22 cellular contexts compared by ENCODE assay signal in genomic region chr3:99915911-99916310, GRCh38.
DNase-seq lines count a peak whose midpoint lies in the region; ATAC-seq, FAIRE-seq and TF ChIP-seq lines count a peak whose summit lies in the region.
"Had no signal": no experiment of that assay in that cellular context is flagged by ENCODE, and none has a peak within 500 bp of the region (broad histone marks: within the 10 kb centered on the region; RNA-seq: fewer than 3 reads in every experiment).

No MANE protein-coding gene starts in this region.

- TF ChIP-seq EP300 in A549 (IDR thresholded peaks at IDR 0.05): no peak

- H3K36me3 ChIP-seq in bronchial epithelial cell (ENCODE audit: control insufficient read depth, insufficient read depth, low read length): no peaks in the 10 kb centered on the region
- no peaks in the 10 kb centered on the region for H3K36me3 ChIP-seq in brain microvascular endothelial cell (replicated peaks)
- H3K36me3 ChIP-seq: BE2C had no signal

- 88% methylated on average over 1 of the region's 1 CpG for WGBS in A549 (ENCODE audit: missing lambda C conversion rate)

- in situ Hi-C loops in brain microvascular endothelial cell (cut with HindIII; ENCODE audit: low pct_ligation_motif_present, low sequenced_read_pairs): no loop called here

- H3K4me3 ChIP-seq in A549 (no peak overlapping the region), bronchial epithelial cell (ENCODE audit: low read depth, low read length) (no peak overlapping the region), brain microvascular endothelial cell (ENCODE audit: low read depth, low read length) (no peak overlapping the region)
- H3K4me3 ChIP-seq: GM23248 had no signal

- DNase-seq in A549 (ENCODE audit: low read depth in 1 of 2, low spot score in 1 of 2) (no peak), NCI-H82 treated with DMSO at 0.1 percent for 48 hours (lab: John Stamatoyannopoulos, UW; ENCODE audit: unreplicated experiment) (peak; percentile 61), bronchial epithelial cell (ENCODE audit: low read depth) (no peak), left lobe of liver (ENCODE audit: low spot score) (no peak), brain microvascular endothelial cell (no peak)
- no peak for DNase-seq in effector CD4-positive, alpha-beta T cell
- no peak for DNase-seq in stimulated activated CD4-positive, alpha-beta T cell treated with anti-CD3 and anti-CD28 coated beads, Interleukin-15, amount 100 ng/mL, for 24 hours
- DNase-seq: 8988T; BE2C; C1 segment of cervical spinal cord; CD4-positive, CD25-positive, alpha-beta regulatory T cell; CD8-positive, alpha-beta memory T cell; COR-L47; DMS153; DMS79; GDM1; GM23248; HCEC 1CT had no signal

- ATAC-seq in A549 (no peak), left lobe of liver (peak; percentile 39), HG03139 (IDR thresholded peaks at IDR 0.05; ENCODE audit: unreplicated experiment) (no peak)
- ATAC-seq: HepG2 had no signal

- POLR2A ChIA-PET in A549 (lab: Yijun Ruan, JAX): interaction anchor here (0.7 kb wide), 1 partner anchor 132 kb away, joined by 3 read pairs; no protein-coding TSS in a partner anchor

- no peak for TF ChIP-seq POLR2A in A549 (IDR thresholded peaks at IDR 0.05; ENCODE audit: low read length)

- no peak overlapping the region for H3K27ac ChIP-seq in A549
- H3K27ac ChIP-seq in brain microvascular endothelial cell: no peak overlapping the region
- H3K27ac ChIP-seq: GM23248 had no signal

- FAIRE-seq in A549 (lab: Jason Lieb, UNC): peak; percentile 28
- peak; percentile 43 for FAIRE-seq in bronchial epithelial cell (lab: Jason Lieb, UNC)
- FAIRE-seq: GM18507, H54, HepG2 had no signal

- no peaks in the 10 kb centered on the region for H3K9me3 ChIP-seq in A549
- H3K9me3 ChIP-seq: BE2C had no signal

- no peak for TF ChIP-seq CTCF in A549 (IDR thresholded peaks at IDR 0.05)
- TF ChIP-seq CTCF in bronchial epithelial cell (IDR thresholded peaks at IDR 0.05; ENCODE audit: insufficient read depth, low read length, severe bottlenecking): no peak
- no peak for TF ChIP-seq CTCF in brain microvascular endothelial cell (IDR thresholded peaks at IDR 0.05; ENCODE audit: low read depth, low read length, missing control alignments)

- H3K27me3 ChIP-seq in bronchial epithelial cell (ENCODE audit: control insufficient read depth, insufficient read depth, low read length) (no peaks in the 10 kb centered on the region), brain microvascular endothelial cell (replicated peaks) (no peaks in the 10 kb centered on the region)
- H3K27me3 ChIP-seq: BE2C had no signal

- no peak overlapping the region for H3K4me2 ChIP-seq in A549

- peaks cover 20% of the 10 kb centered on the region for H3K4me1 ChIP-seq in A549

- CTCF ChIA-PET in A549 (lab: Yijun Ruan, JAX): interaction anchor here (0.7 to 1.4 kb wide), 3 partner anchors 9 to 344 kb away, joined by 3 to 4 read pairs (median 3); partner anchors contain the start of gene TBC1D23

- no peak for TF ChIP-seq RAD21 in A549 (conservative IDR thresholded peaks at IDR 0.05 in 1 of 2, IDR thresholded peaks at IDR 0.05 in 1 of 2)

TF ChIP-seq in A549, 52 proteins besides CTCF, POLR2A, EP300 and RAD21:
- no peak for TF ChIP-seq ZNF302 (CRISPR knock-in tag; IDR thresholded peaks at IDR 0.05)
- no peak for TF ChIP-seq CEBPB (IDR thresholded peaks at IDR 0.05)
